In genomic region chr11:124586247-124586860, GRCh38 we compare ENCODE assay signal across 8 cellular contexts. TPM values are rescaled to one million over a fixed set of nuclear protein-coding genes. Genes with fewer than 3 reads are reported as not detected.
DNase-seq lines count a peak whose midpoint lies in the region; ATAC-seq lines count a peak whose summit lies in the region.

No MANE protein-coding gene starts in this region.

- H3K9me3 ChIP-seq in SJSA1 (replicated peaks): no peaks in the 10 kb centered on the region

- peak; percentile 26 for DNase-seq in activated gamma-delta T cell treated with Interleukin-2 at 50 U/mL for 16 hours
- no peak for DNase-seq in activated gamma-delta T cell (lab: John Stamatoyannopoulos, UW)
- peak; percentile 55 for DNase-seq in KG1 (lab: John Stamatoyannopoulos, UW)
- DNase-seq in SJSA1 (ENCODE audit: low read depth in 1 of 2, low spot score in 2 of 2): peak; percentile 6 to 37
- peak; percentile 49 for DNase-seq in amniotic epithelial cell (ENCODE audit: low read depth)
- DNase-seq in hippocampal formation (lab: John Stamatoyannopoulos, UW): peak; percentile 8 to 9
- DNase-seq in stimulated activated CD4-positive, alpha-beta T cell treated with anti-CD3 and anti-CD28 coated beads, Interleukin-1b, Interleukin-23, amount 100 ng/mL, for 4 hours (ENCODE audit: low read depth in 2 of 2): peak; percentile 15 to 36

- no peak for ATAC-seq in HG03439 (IDR thresholded peaks at IDR 0.05; ENCODE audit: unreplicated experiment)

- H3K4me1 ChIP-seq in SJSA1 (replicated peaks): no peaks in the 10 kb centered on the region

- H3K4me3 ChIP-seq in SJSA1: no peak overlapping the region

- H3K27me3 ChIP-seq in SJSA1 (replicated peaks): no peaks in the 10 kb centered on the region

- no peak overlapping the region for H3K27ac ChIP-seq in SJSA1

- no peaks in the 10 kb centered on the region for H3K36me3 ChIP-seq in SJSA1

RNA-seq across cellular contexts. Expression of gene OR8A1, which starts 16.6 kb away (rescaled TPM):
- not detected in 2 replicates for total RNA-seq in SJSA1 (2014; rRNA removed; shearing (Covaris generic))

RNA-seq across cellular contexts. Expression of gene PANX3, which starts 24.9 kb away (rescaled TPM):
- not detected in 2 replicates for total RNA-seq in SJSA1 (2014; rRNA removed; shearing (Covaris generic))

RNA-seq across cellular contexts. Expression of gene TBRG1, which starts 36.3 kb away (rescaled TPM):
- total RNA-seq in SJSA1 (2014; rRNA removed; shearing (Covaris generic)): 12.4 and 13.5 TPM in 2 replicates

RNA-seq across cellular contexts. Expression of gene OR8B12, which starts 42.9 kb away (rescaled TPM):
- total RNA-seq in SJSA1 (2014; rRNA removed; shearing (Covaris generic)): not detected in 2 replicates
